Comparison of ENCODE assay signal across 17 cellular contexts in the genomic region with DNA sequence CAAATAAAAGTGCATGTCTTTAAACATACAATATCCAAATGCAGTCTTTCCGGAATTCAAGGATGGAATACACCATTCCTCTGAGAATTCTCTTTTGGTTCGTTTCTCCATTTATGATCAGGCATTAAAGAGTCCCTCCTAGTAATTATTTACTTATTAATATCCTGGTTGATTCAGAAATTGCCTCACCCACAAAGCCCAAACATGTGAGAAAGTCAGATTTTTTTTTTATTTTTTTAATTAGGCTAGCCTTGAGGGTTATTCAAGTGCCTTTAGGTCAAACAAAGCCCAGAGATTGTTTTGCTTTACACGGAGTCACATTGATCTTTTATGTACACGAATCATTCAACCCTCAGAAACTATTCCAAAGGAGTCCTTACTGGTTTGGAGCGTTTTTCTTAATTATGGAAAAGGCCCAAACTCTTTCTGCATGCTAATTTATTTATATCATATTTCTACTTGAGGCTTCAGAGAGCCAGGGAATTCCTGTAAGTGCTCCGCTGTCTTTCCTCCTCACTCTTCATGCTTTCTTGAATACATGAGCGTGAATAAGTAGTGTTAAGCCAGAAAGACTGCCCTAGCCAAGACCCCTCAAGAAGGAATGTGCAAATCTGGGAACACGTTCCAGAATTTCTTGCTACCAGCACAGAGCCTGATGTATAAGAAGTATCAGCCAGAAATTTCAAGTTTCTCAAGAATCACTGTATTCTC. TPM values are rescaled to one million over a fixed set of nuclear protein-coding genes. Genes with fewer than 3 reads are reported as not detected.
DNase-seq lines count a peak whose midpoint lies in the region; ATAC-seq and TF ChIP-seq lines count a peak whose summit lies in the region.
"Had no signal": no experiment of that assay in that cellular context is flagged by ENCODE, and none has a peak within 500 bp of the region (broad histone marks: within the 10 kb centered on the region; RNA-seq: fewer than 3 reads in every experiment).

No MANE protein-coding gene starts in this region.

- H3K27me3 ChIP-seq in muscle layer of duodenum (ENCODE audit: low read depth, low read length) (no peaks in the 10 kb centered on the region), transverse colon (no peaks in the 10 kb centered on the region), gastroesophageal sphincter (no peaks in the 10 kb centered on the region)
- H3K27me3 ChIP-seq: BE2C had no signal

- intact Hi-C loops in transverse colon (cut with DNase I; ENCODE audit: low total_unique reads) = no loop called here

- peak overlapping the region; percentile 86 for H3K27ac ChIP-seq in muscle layer of duodenum (ENCODE audit: low read length)
- peak overlapping the region; percentile 82 to 87 (median 82) for H3K27ac ChIP-seq in transverse colon
- H3K27ac ChIP-seq in gastroesophageal sphincter = no peak overlapping the region
- H3K27ac ChIP-seq: PC-9 had no signal

- H3K4me3 ChIP-seq in epithelial cell of proximal tubule (ENCODE audit: low read depth, low read length) = no peak overlapping the region
- no peak overlapping the region for H3K4me3 ChIP-seq in muscle layer of duodenum (ENCODE audit: low read depth in 1 of 2, low read length in 2 of 2)
- no peak overlapping the region for H3K4me3 ChIP-seq in transverse colon
- no peak overlapping the region for H3K4me3 ChIP-seq in gastroesophageal sphincter
- H3K4me3 ChIP-seq: GM23338, K562, PC-9 had no signal

- ATAC-seq in gastroesophageal sphincter (no peak), GM18498 (IDR thresholded peaks at IDR 0.05; ENCODE audit: unreplicated experiment) (no peak), HG02571 (IDR thresholded peaks at IDR 0.05; ENCODE audit: unreplicated experiment) (no peak)
- ATAC-seq: GM23338, K562 had no signal

- no peaks in the 10 kb centered on the region for H3K9me3 ChIP-seq in muscle layer of duodenum (ENCODE audit: control insufficient read depth in 1 of 2, low read length in 2 of 2)
- H3K9me3 ChIP-seq in transverse colon = no peaks in the 10 kb centered on the region
- H3K9me3 ChIP-seq in gastroesophageal sphincter = peaks cover 0 to 18% (median 0%) of the 10 kb centered on the region in 3 donors

- H3K4me1 ChIP-seq in muscle layer of duodenum (ENCODE audit: control insufficient read depth in 1 of 2, insufficient read depth in 2 of 2, low read length in 2 of 2) (no peaks in the 10 kb centered on the region), transverse colon (peaks cover 0 to 75% (median 47%) of the 10 kb centered on the region in 4 donors), gastroesophageal sphincter (no peaks in the 10 kb centered on the region)

- no peaks in the 10 kb centered on the region for H3K36me3 ChIP-seq in muscle layer of duodenum (ENCODE audit: control insufficient read depth in 1 of 2, insufficient read depth in 2 of 2, low read length in 2 of 2)
- H3K36me3 ChIP-seq in transverse colon = no peaks in the 10 kb centered on the region
- no peaks in the 10 kb centered on the region for H3K36me3 ChIP-seq in gastroesophageal sphincter
- H3K36me3 ChIP-seq: BE2C had no signal

- WGBS in transverse colon (ENCODE audit: low coverage in 1 of 2), 2 donors = 43 to 46% methylated on average over 8 of the region's 8 CpGs
- WGBS in gastroesophageal sphincter (ENCODE audit: low coverage in 1 of 2), 2 donors = 52 to 67% methylated on average over 5 to 8 of the region's 8 CpGs

- TF ChIP-seq CTCF in epithelial cell of proximal tubule (conservative IDR thresholded peaks at IDR 0.05; ENCODE audit: low read depth, low read length) = no peak
- TF ChIP-seq CTCF in transverse colon (IDR thresholded peaks at IDR 0.05) = no peak
- TF ChIP-seq CTCF in gastroesophageal sphincter (IDR thresholded peaks at IDR 0.05) = no peak

- TF ChIP-seq EP300 in transverse colon (IDR thresholded peaks at IDR 0.05; ENCODE audit: low read depth) (no peak), gastroesophageal sphincter (IDR thresholded peaks at IDR 0.05) (no peak)

- in situ Hi-C loops in transverse colon (cut with MboI; ENCODE audit: low pct_ligation_motif_present in 1 of 4, low pct_unique_long_range_greater_than_20kb in 1 of 4, low sequenced_read_pairs in 3 of 4) = no loop called here

- TF ChIP-seq POLR2A in transverse colon (IDR thresholded peaks at IDR 0.05) (no peak), gastroesophageal sphincter (IDR thresholded peaks at IDR 0.05) (no peak)

- DNase-seq in LoVo (ENCODE audit: low spot score) = peak; percentile 65
- DNase-seq in epithelial cell of proximal tubule (ENCODE audit: low read depth) = peak; percentile 51
- DNase-seq in transverse colon = no peak
- DNase-seq: BE2C; CD4-positive, alpha-beta memory T cell; DMS 273 treated with DMSO at 0.1 percent for 48 hours; EL; NCI-H1436 treated with DMSO at 0.1 percent for 48 hours; NCI-H2081 treated with DMSO at 0.1 percent for 48 hours; NCI-H69; PC-9 had no signal

RNA-seq across cellular contexts. Expression of gene TSPAN8, which starts 6.5 kb away (rescaled TPM):
- total RNA-seq in epithelial cell of proximal tubule = 3.8 TPM in 1 of 2 replicates, not detected in the other
- total RNA-seq in transverse colon = 1,000 to 10,000 TPM in 2 of 4 donors, 100 to 1,000 TPM in 2; 217 to 1,195 (median 646) TPM
- 1 to 10 TPM in 3 of 4 donors, under 1 TPM in 1; 0.81 to 5.9 (median 3.3) TPM for total RNA-seq in gastroesophageal sphincter
- total RNA-seq: CD4-positive, alpha-beta memory T cell; GM23338 had no signal

Comparison
In these comparisons a context has a peak if more than half of its experiments do, and no peak if none do; other contexts are left out.
1. H3K27ac ChIP-seq: peak in muscle layer of duodenum (single experiment) and transverse colon (4 of 4); none in gastroesophageal sphincter (0 of 4).
2. RNA of gene TSPAN8, which starts 6.5 kb away (total RNA-seq): 217 to 1,195 TPM in transverse colon; 0.81 to 5.9 TPM in gastroesophageal sphincter and 3.8 TPM in epithelial cell of proximal tubule; every median in the first group is over 10 times any median in the second.